ENCODE assay signal across 8 cellular contexts in genomic region chr1:204493145-204493881, GRCh38.
DNase-seq lines count a peak whose midpoint lies in the region; ATAC-seq and TF ChIP-seq lines count a peak whose summit lies in the region.

No MANE protein-coding gene starts in this region.

- H3K4me3 Mint-ChIP-seq in stimulated activated naive CD8-positive, alpha-beta T cell treated with anti-CD3 and anti-CD28 coated beads, Interleukin-15, amount 100 ng/mL, for 72 hours = peak overlapping the region; percentile 88 to 98

- H3K79me2 ChIP-seq in OCI-LY1 (ENCODE audit: insufficient read depth, low read length) = peaks cover 50% of the 10 kb centered on the region

- peak overlapping the region; percentile 94 for H3K27ac Mint-ChIP-seq in stimulated activated naive CD8-positive, alpha-beta T cell treated with anti-CD3 and anti-CD28 coated beads, Interleukin-15, amount 100 ng/mL, for 72 hours

- TF ChIP-seq CTCF in OCI-LY1 (IDR thresholded peaks at IDR 0.05; ENCODE audit: low read length) = no peak
- no peak for TF ChIP-seq CTCF in cardiac fibroblast (IDR thresholded peaks at IDR 0.05; ENCODE audit: low read depth, low read length)

- H3K4me2 ChIP-seq in OCI-LY1 (ENCODE audit: low read length) = peak overlapping the region; percentile 92

- H3K4me3 ChIP-seq in OCI-LY1 (ENCODE audit: low read depth, low read length, poor library complexity, severe bottlenecking) = peak overlapping the region; percentile 93
- peak overlapping the region; percentile 61 to 75 for H3K4me3 ChIP-seq in cardiac fibroblast (replicated peaks in 1 of 2; ENCODE audit: low read depth in 2 of 2, low read length in 2 of 2)

- peak overlapping the region; percentile 93 for H3K9ac ChIP-seq in OCI-LY1 (ENCODE audit: low read length)

- no peak for ATAC-seq in stimulated activated naive CD8-positive, alpha-beta T cell treated with anti-CD3 and anti-CD28 coated beads, Interleukin-15, amount 100 ng/mL, for 72 hours

- no peaks in the 10 kb centered on the region for H4K20me1 ChIP-seq in OCI-LY1 (ENCODE audit: insufficient read depth, low read length)

- peaks cover 28% of the 10 kb centered on the region; the same call in 1 of the 2 replicates for H3K36me3 ChIP-seq in OCI-LY1 (ENCODE audit: insufficient read depth, low read length)

- H3F3A ChIP-seq in OCI-LY1 (ENCODE audit: insufficient read depth, low read length) = peaks cover 8% of the 10 kb centered on the region

- peak; percentile 43 for DNase-seq in activated T-cell treated with anti-CD3 and anti-CD28 coated beads, Interleukin-2, amount 50 U/mL, for 1 hour
- no peak for DNase-seq in activated T-cell treated with anti-CD3 and anti-CD28 coated beads for 4 hours
- peak; percentile 37 to 88 for DNase-seq in cardiac fibroblast (ENCODE audit: low read depth in 2 of 2)
- peak in 1 of 2 donors; percentile 25 for DNase-seq in stimulated activated naive CD8-positive, alpha-beta T cell treated with anti-CD3 and anti-CD28 coated beads, Interleukin-15, amount 100 ng/mL, for 72 hours
- DNase-seq in NCI-H524 treated with DMSO at 0.1 percent for 48 hours (lab: John Stamatoyannopoulos, UW) = no peak
- DNase-seq in activated CD4-positive, CD25-positive, alpha-beta regulatory T cell (lab: John Stamatoyannopoulos, UW) = no peak

- H3K27me3 Mint-ChIP-seq in stimulated activated naive CD8-positive, alpha-beta T cell treated with anti-CD3 and anti-CD28 coated beads, Interleukin-15, amount 100 ng/mL, for 72 hours = no peaks in the 10 kb centered on the region

- H2AFZ ChIP-seq in OCI-LY1 (ENCODE audit: low read length) = no peak overlapping the region

- no peaks in the 10 kb centered on the region for H3K9me3 ChIP-seq in OCI-LY1 (ENCODE audit: low read length)

- H3K27me3 ChIP-seq in OCI-LY1 (ENCODE audit: insufficient read depth, low read length) (no peaks in the 10 kb centered on the region), layer of hippocampus (ENCODE audit: control insufficient read depth, insufficient read depth, low read length) (no peaks in the 10 kb centered on the region)

- H3K9me2 ChIP-seq in OCI-LY1 (ENCODE audit: low read depth, low read length) = no peaks in the 10 kb centered on the region

- H3K27ac ChIP-seq in OCI-LY1 (ENCODE audit: low read depth, low read length, poor library complexity, severe bottlenecking) (peak overlapping the region; percentile 99), layer of hippocampus (ENCODE audit: low read depth, low read length) (peak overlapping the region; percentile 94)

- H3K4me1 ChIP-seq in OCI-LY1 (ENCODE audit: insufficient read depth, low read length, severe bottlenecking) = peaks cover 66% of the 10 kb centered on the region

- peaks cover 61% of the 10 kb centered on the region for H3K4me1 Mint-ChIP-seq in stimulated activated naive CD8-positive, alpha-beta T cell treated with anti-CD3 and anti-CD28 coated beads, Interleukin-15, amount 100 ng/mL, for 72 hours

- no peaks in the 10 kb centered on the region for H3K9me3 Mint-ChIP-seq in stimulated activated naive CD8-positive, alpha-beta T cell treated with anti-CD3 and anti-CD28 coated beads, Interleukin-15, amount 100 ng/mL, for 72 hours

Comparison
In these comparisons a context has a peak if more than half of its experiments do, and no peak if none do; other contexts are left out.
1. DNase-seq: peak in activated T-cell treated with anti-CD3 and anti-CD28 coated beads, Interleukin-2, amount 50 U/mL, for 1 hour (single experiment) and cardiac fibroblast (2 of 2); none in activated T-cell treated with anti-CD3 and anti-CD28 coated beads for 4 hours (single experiment), NCI-H524 treated with DMSO at 0.1 percent for 48 hours (single experiment) and activated CD4-positive, CD25-positive, alpha-beta regulatory T cell (0 of 4).